15 cellular contexts compared by ENCODE assay signal in genomic region chr5:133520062-133520461, GRCh38.
DNase-seq lines count a peak whose midpoint lies in the region; ATAC-seq and TF ChIP-seq lines count a peak whose summit lies in the region.
"Had no signal": no experiment of that assay in that cellular context is flagged by ENCODE, and none has a peak within 500 bp of the region (broad histone marks: within the 10 kb centered on the region; RNA-seq: fewer than 3 reads in every experiment).

No MANE protein-coding gene starts in this region.

- no peaks in the 10 kb centered on the region for H3K79me2 ChIP-seq in OCI-LY3 (ENCODE audit: low read length)
- H3K79me2 ChIP-seq in parathyroid adenoma: no peaks in the 10 kb centered on the region

- H3K9me3 ChIP-seq in OCI-LY3 (ENCODE audit: insufficient read depth, low read length): no peaks in the 10 kb centered on the region
- H3K9me3 ChIP-seq in parathyroid adenoma (ENCODE audit: control insufficient read depth, low read length): no peaks in the 10 kb centered on the region
- H3K9me3 ChIP-seq: BLaER1 treated with 17β-estradiol and CSF1 and Interleukin-3, amounts not matched to agents 10 nM and 100 nM had no signal

- H2AFZ ChIP-seq in OCI-LY3 (ENCODE audit: low read depth, low read length): no peak overlapping the region
- H2AFZ ChIP-seq in parathyroid adenoma: peak overlapping the region; percentile 44

- no peak overlapping the region for H3K4me3 ChIP-seq in OCI-LY3 (ENCODE audit: low read length)
- no peak overlapping the region for H3K4me3 ChIP-seq in parathyroid adenoma (ENCODE audit: low read depth, low read length)
- H3K4me3 ChIP-seq: BLaER1 treated with 17β-estradiol and CSF1 and Interleukin-3, amounts not matched to agents 10 nM and 100 nM had no signal

- no peaks in the 10 kb centered on the region for H4K20me1 ChIP-seq in OCI-LY3 (ENCODE audit: insufficient read depth, low read length)
- H4K20me1 ChIP-seq: BLaER1 treated with 17β-estradiol and CSF1 and Interleukin-3, amounts not matched to agents 10 nM and 100 nM had no signal

- peaks cover 18% of the 10 kb centered on the region for H3K27me3 Mint-ChIP-seq in activated CD4-positive, alpha-beta memory T cell treated with anti-CD3 and anti-CD28 coated beads, Interleukin-2, amount 10 ng/mL, durations not matched to agents 7 days and 5 days
- H3K27me3 Mint-ChIP-seq in stimulated activated naive CD8-positive, alpha-beta T cell treated with anti-CD3 and anti-CD28 coated beads, Interleukin-15, amount 100 ng/mL, for 72 hours: peaks cover 18% of the 10 kb centered on the region

- no peaks in the 10 kb centered on the region for H3K36me3 Mint-ChIP-seq in activated CD4-positive, alpha-beta memory T cell treated with anti-CD3 and anti-CD28 coated beads, Interleukin-2, amount 10 ng/mL, durations not matched to agents 7 days and 5 days (ENCODE audit: low read depth)
- H3K36me3 Mint-ChIP-seq: CD4-positive, CD25-positive, alpha-beta regulatory T cell had no signal

- peak overlapping the region; percentile 32 for H3K4me2 ChIP-seq in OCI-LY3 (ENCODE audit: low read length)
- no peak overlapping the region for H3K4me2 ChIP-seq in parathyroid adenoma (ENCODE audit: low read length)
- H3K4me2 ChIP-seq: BLaER1 treated with 17β-estradiol and CSF1 and Interleukin-3, amounts not matched to agents 10 nM and 100 nM had no signal

- peaks cover 12% of the 10 kb centered on the region for H3K4me1 ChIP-seq in OCI-LY3 (ENCODE audit: low read length)
- peaks cover 34% of the 10 kb centered on the region for H3K4me1 ChIP-seq in parathyroid adenoma
- H3K4me1 ChIP-seq: BLaER1 treated with 17β-estradiol and CSF1 and Interleukin-3, amounts not matched to agents 10 nM and 100 nM had no signal

- 0 out of 2 replicates have a peak, but pooled peaks cover 2% of the 10 kb centered on the region for H3K27me3 ChIP-seq in OCI-LY3 (ENCODE audit: low read depth, low read length)
- H3K27me3 ChIP-seq in parathyroid adenoma (ENCODE audit: control insufficient read depth, insufficient read depth, low read length): no peaks in the 10 kb centered on the region
- H3K27me3 ChIP-seq: BLaER1 treated with 17β-estradiol and CSF1 and Interleukin-3, amounts not matched to agents 10 nM and 100 nM had no signal

- H3K27ac ChIP-seq in OCI-LY3 (ENCODE audit: low read length) (no peak overlapping the region), parathyroid adenoma (peak overlapping the region; percentile 59)
- H3K27ac ChIP-seq: BLaER1 treated with 17β-estradiol and CSF1 and Interleukin-3, amounts not matched to agents 10 nM and 100 nM had no signal

- DNase-seq in NOMO-1 (lab: John Stamatoyannopoulos, UW; ENCODE audit: unreplicated experiment in 2 of 2) (peak; percentile 19 to 28), left lobe of liver (ENCODE audit: low spot score) (peak; percentile 4), NCI-H146 (lab: John Stamatoyannopoulos, UW) (no peak), occipital lobe (lab: John Stamatoyannopoulos, UW) (no peak)
- no peak for DNase-seq in activated CD4-positive, alpha-beta memory T cell treated with anti-CD3 and anti-CD28 coated beads, Interleukin-2, amount 10 ng/mL, durations not matched to agents 7 days and 5 days
- no peak for DNase-seq in stimulated activated naive CD8-positive, alpha-beta T cell treated with anti-CD3 and anti-CD28 coated beads, Interleukin-15, amount 100 ng/mL, for 72 hours
- DNase-seq: ACHN; CD4-positive, CD25-positive, alpha-beta regulatory T cell; DMS79 treated with DMSO at 0.1 percent for 48 hours; EL; GOT3; H9 had no signal

- CTCF ChIA-PET in activated CD4-positive, alpha-beta memory T cell treated with anti-CD3 and anti-CD28 coated beads, Interleukin-2, amount 10 ng/mL, durations not matched to agents 7 days and 5 days (lab: Charles Lee): no interaction called here

- POLR2A ChIA-PET in activated CD4-positive, alpha-beta memory T cell treated with anti-CD3 and anti-CD28 coated beads, Interleukin-2, amount 10 ng/mL, durations not matched to agents 7 days and 5 days (lab: Charles Lee): no interaction called here

- H3K4me1 Mint-ChIP-seq in activated CD4-positive, alpha-beta memory T cell treated with anti-CD3 and anti-CD28 coated beads, Interleukin-2, amount 10 ng/mL, durations not matched to agents 7 days and 5 days: no peaks in the 10 kb centered on the region
- no peaks in the 10 kb centered on the region for H3K4me1 Mint-ChIP-seq in stimulated activated naive CD8-positive, alpha-beta T cell treated with anti-CD3 and anti-CD28 coated beads, Interleukin-15, amount 100 ng/mL, for 72 hours
- H3K4me1 Mint-ChIP-seq: CD4-positive, CD25-positive, alpha-beta regulatory T cell had no signal

- TF ChIP-seq CTCF in OCI-LY3 (IDR thresholded peaks at IDR 0.05; ENCODE audit: low read depth, low read length): no peak
- no peak for TF ChIP-seq CTCF in parathyroid adenoma (IDR thresholded peaks at IDR 0.05)

- H3K9me3 Mint-ChIP-seq in activated CD4-positive, alpha-beta memory T cell treated with anti-CD3 and anti-CD28 coated beads, Interleukin-2, amount 10 ng/mL, durations not matched to agents 7 days and 5 days: no peaks in the 10 kb centered on the region
- H3K9me3 Mint-ChIP-seq in stimulated activated naive CD8-positive, alpha-beta T cell treated with anti-CD3 and anti-CD28 coated beads, Interleukin-15, amount 100 ng/mL, for 72 hours: no peaks in the 10 kb centered on the region
- H3K9me3 Mint-ChIP-seq: H9 had no signal

- H3K9ac ChIP-seq in OCI-LY3 (ENCODE audit: low read length) (no peak overlapping the region), parathyroid adenoma (no peak overlapping the region)
- H3K9ac ChIP-seq: BLaER1 treated with 17β-estradiol and CSF1 and Interleukin-3, amounts not matched to agents 10 nM and 100 nM had no signal

- H3K27ac Mint-ChIP-seq in activated CD4-positive, alpha-beta memory T cell treated with anti-CD3 and anti-CD28 coated beads, Interleukin-2, amount 10 ng/mL, durations not matched to agents 7 days and 5 days: no peak overlapping the region
- H3K27ac Mint-ChIP-seq in stimulated activated naive CD8-positive, alpha-beta T cell treated with anti-CD3 and anti-CD28 coated beads, Interleukin-15, amount 100 ng/mL, for 72 hours: no peak overlapping the region
- H3K27ac Mint-ChIP-seq: CD4-positive, CD25-positive, alpha-beta regulatory T cell; H9 had no signal

- no peak overlapping the region for H3K4me3 Mint-ChIP-seq in activated CD4-positive, alpha-beta memory T cell treated with anti-CD3 and anti-CD28 coated beads, Interleukin-2, amount 10 ng/mL, durations not matched to agents 7 days and 5 days
- H3K4me3 Mint-ChIP-seq in stimulated activated naive CD8-positive, alpha-beta T cell treated with anti-CD3 and anti-CD28 coated beads, Interleukin-15, amount 100 ng/mL, for 72 hours: no peak overlapping the region
- H3K4me3 Mint-ChIP-seq: CD4-positive, CD25-positive, alpha-beta regulatory T cell; H9 had no signal

- H3K36me3 ChIP-seq in OCI-LY3 (replicated peaks; ENCODE audit: low read depth, low read length): no peaks in the 10 kb centered on the region
- H3K36me3 ChIP-seq in parathyroid adenoma (ENCODE audit: control insufficient read depth, insufficient read depth, low read length): no peaks in the 10 kb centered on the region
- H3K36me3 ChIP-seq: BLaER1 treated with 17β-estradiol and CSF1 and Interleukin-3, amounts not matched to agents 10 nM and 100 nM had no signal

- no peak for ATAC-seq in left lobe of liver
- ATAC-seq in stimulated activated naive CD8-positive, alpha-beta T cell treated with anti-CD3 and anti-CD28 coated beads, Interleukin-15, amount 100 ng/mL, for 72 hours: no peak

Comparison
In these comparisons a context has a peak if more than half of its experiments do, and no peak if none do; other contexts are left out.
1. DNase-seq: peak in NOMO-1 (2 of 2) and left lobe of liver (single experiment); none in activated CD4-positive, alpha-beta memory T cell treated with anti-CD3 and anti-CD28 coated beads, Interleukin-2, amount 10 ng/mL, durations not matched to agents 7 days and 5 days (single experiment), stimulated activated naive CD8-positive, alpha-beta T cell treated with anti-CD3 and anti-CD28 coated beads, Interleukin-15, amount 100 ng/mL, for 72 hours (0 of 2), NCI-H146 (single experiment) and occipital lobe (single experiment).